ENCODE assay signal across 20 cellular contexts in the genomic region with DNA sequence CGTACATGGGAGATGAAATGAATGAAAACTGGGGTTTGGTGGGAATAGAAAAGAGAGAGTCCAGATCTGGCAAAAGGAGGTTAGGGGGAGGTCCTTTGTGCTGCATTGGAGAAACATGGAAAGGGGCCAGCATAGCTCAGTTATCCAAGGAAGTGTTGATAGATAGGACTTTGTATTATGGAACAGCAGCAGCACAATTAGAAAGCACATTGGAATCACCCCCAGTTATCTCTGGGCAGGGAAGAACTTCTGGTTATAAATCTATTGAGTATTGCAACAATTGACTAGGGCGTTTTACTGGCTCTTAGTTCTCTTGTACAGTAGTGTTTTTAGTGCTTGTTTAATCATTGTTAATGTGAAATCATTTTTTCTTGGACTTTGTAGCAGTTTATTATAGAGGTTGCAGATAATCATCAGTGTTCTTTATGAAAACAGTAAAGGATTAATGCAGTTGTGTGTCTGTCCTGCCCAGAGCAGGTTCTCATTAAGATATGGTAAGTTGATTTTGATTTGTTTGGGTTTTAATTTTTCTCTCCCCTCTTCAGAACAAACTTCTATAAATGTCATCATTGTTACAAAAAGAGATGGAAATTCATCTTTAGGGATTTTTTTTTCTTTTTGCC.
DNase-seq lines count a peak whose midpoint lies in the region; ATAC-seq lines count a peak whose summit lies in the region.
"Had no signal": no experiment of that assay in that cellular context is flagged by ENCODE, and none has a peak within 500 bp of the region (broad histone marks: within the 10 kb centered on the region; RNA-seq: fewer than 3 reads in every experiment).

No MANE protein-coding gene starts in this region.

- H3K27ac ChIP-seq in right cardiac atrium (ENCODE audit: low read length) = no peak overlapping the region
- H3K27ac ChIP-seq: BLaER1, SJCRH30 had no signal

- H3K4me1 ChIP-seq in right cardiac atrium (ENCODE audit: control insufficient read depth, insufficient read depth, low read length) = peaks cover 2% of the 10 kb centered on the region
- H3K4me1 ChIP-seq: SJCRH30 had no signal

- intact Hi-C loops in right cardiac atrium (cut with DNase I) = no loop called here
- intact Hi-C loops in left cardiac atrium (cut with DNase I) = no loop called here

- H3K9me3 ChIP-seq in right cardiac atrium (ENCODE audit: control insufficient read depth, low read length) = no peaks in the 10 kb centered on the region
- H3K9me3 ChIP-seq: BLaER1, SJCRH30 had no signal

- no peaks in the 10 kb centered on the region for H3K27me3 ChIP-seq in right cardiac atrium (ENCODE audit: control insufficient read depth, insufficient read depth)
- H3K27me3 ChIP-seq: BLaER1, SJCRH30 had no signal

- DNase-seq in right cardiac atrium = no peak
- DNase-seq in left cardiac atrium = no peak
- peak; percentile 20 for DNase-seq in dermis blood vessel endothelial cell
- DNase-seq in left lobe of liver (ENCODE audit: low spot score) = no peak
- DNase-seq in NCI-H345 treated with DMSO at 0.1 percent for 48 hours (lab: John Stamatoyannopoulos, UW; ENCODE audit: unreplicated experiment) = no peak
- DNase-seq in NCI-H1930 (lab: John Stamatoyannopoulos, UW) = no peak
- DNase-seq: CD4-positive, CD25-positive, alpha-beta regulatory T cell; KBM-7; MV-4-11; NCI-H1105; NCI-H1436 treated with DMSO at 0.1 percent for 48 hours; NCI-H187 treated with DMSO at 0.1 percent for 48 hours; NCI-H2107; NCI-H446 treated with DMSO at 0.1 percent for 48 hours; NCI-H526 treated with DMSO at 0.1 percent for 48 hours; OCI-M1; SJCRH30 had no signal

- no peak overlapping the region for H3K4me3 ChIP-seq in right cardiac atrium (ENCODE audit: low read length)
- H3K4me3 ChIP-seq: BLaER1, SJCRH30 had no signal

- WGBS in right cardiac atrium = 47% methylated on average over 2 of the region's 2 CpGs

- ATAC-seq in right cardiac atrium = peak; percentile 41 to 63
- no peak for ATAC-seq in left cardiac atrium
- peak; percentile 77 for ATAC-seq in left lobe of liver
- ATAC-seq in HG02852 (IDR thresholded peaks at IDR 0.05; ENCODE audit: unreplicated experiment) = no peak
- ATAC-seq: SK-N-SH treated with all-trans-retinoic acid at 6 μM for 48 hours had no signal

Comparison
In these comparisons a context has a peak if more than half of its experiments do, and no peak if none do; other contexts are left out.
1. ATAC-seq: peak in right cardiac atrium (2 of 2) and left lobe of liver (single experiment); none in left cardiac atrium (0 of 2) and HG02852 (single experiment).